Comparison of ENCODE assay signal across 21 cellular contexts in the genomic region with DNA sequence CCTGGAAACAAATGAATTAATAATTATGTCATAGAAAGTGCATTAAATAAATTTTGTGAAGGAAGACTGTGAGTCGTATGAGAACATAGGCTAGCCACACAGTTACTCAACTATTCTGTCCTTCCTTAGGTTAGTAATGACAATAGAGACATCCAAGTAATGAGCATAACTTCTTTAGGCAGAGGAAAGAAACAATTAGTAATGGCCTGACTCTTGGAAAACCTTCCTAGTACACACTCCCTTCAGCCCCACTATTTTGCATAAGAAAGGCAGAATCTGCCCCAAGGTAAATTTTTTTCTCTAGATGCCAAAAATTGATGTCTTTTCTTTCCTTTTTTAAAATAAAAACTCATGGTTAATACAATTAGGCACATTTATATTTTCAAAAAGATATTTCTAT.
DNase-seq lines count a peak whose midpoint lies in the region; ATAC-seq, FAIRE-seq and TF ChIP-seq lines count a peak whose summit lies in the region.
"Had no signal": no experiment of that assay in that cellular context is flagged by ENCODE, and none has a peak within 500 bp of the region (broad histone marks: within the 10 kb centered on the region; RNA-seq: fewer than 3 reads in every experiment).

No MANE protein-coding gene starts in this region.

- H3K9me3 Mint-ChIP-seq in GM23338 = peaks cover 10% of the 10 kb centered on the region; the same call in 2 of the 3 replicates
- no peaks in the 10 kb centered on the region for H3K9me3 Mint-ChIP-seq in endodermal cell
- peaks cover 7% of the 10 kb centered on the region for H3K9me3 Mint-ChIP-seq in mesothelial cell of epicardium
- peaks cover 21% of the 10 kb centered on the region in 2 donors for H3K9me3 Mint-ChIP-seq in activated naive CD4-positive, alpha-beta T cell treated with anti-CD3 and anti-CD28 coated beads, Interleukin-2, amount 50 U/mL, for 72 hours

- no peaks in the 10 kb centered on the region for H3K27me3 ChIP-seq in GM23338 (ENCODE audit: insufficient read depth)
- no peaks in the 10 kb centered on the region for H3K27me3 ChIP-seq in HUES64 (ENCODE audit: insufficient read depth, low read length)
- no peaks in the 10 kb centered on the region for H3K27me3 ChIP-seq in endodermal cell (ENCODE audit: control insufficient read depth, insufficient read depth, low read length, poor library complexity, severe bottlenecking)
- H3K27me3 ChIP-seq: BLaER1 treated with 17β-estradiol and CSF1 and Interleukin-3, amounts not matched to agents 10 nM and 100 nM had no signal

- no peak overlapping the region for H3K27ac ChIP-seq in GM23338 (ENCODE audit: low read depth)
- peak overlapping the region; percentile 29; the same call in 1 of the 2 replicates for H3K27ac ChIP-seq in HUES64 (ENCODE audit: low read depth, low read length)
- no peak overlapping the region for H3K27ac ChIP-seq in endodermal cell (ENCODE audit: low read depth, low read length)
- H3K27ac ChIP-seq: BLaER1 treated with 17β-estradiol and CSF1 and Interleukin-3, amounts not matched to agents 10 nM and 100 nM had no signal

- H2AFZ ChIP-seq in GM23338 = no peak overlapping the region

- no peaks in the 10 kb centered on the region for H4K20me1 ChIP-seq in GM23338 (replicated peaks; ENCODE audit: insufficient read depth)
- H4K20me1 ChIP-seq: BLaER1 treated with 17β-estradiol and CSF1 and Interleukin-3, amounts not matched to agents 10 nM and 100 nM had no signal

- FAIRE-seq in GM12891 (lab: Jason Lieb, UNC) = no peak
- FAIRE-seq: GM12878, GM19239, H54, K562 had no signal

- no peaks in the 10 kb centered on the region for H3K79me2 ChIP-seq in GM23338 (replicated peaks; ENCODE audit: insufficient read depth)

- H3K4me1 ChIP-seq in GM23338 (ENCODE audit: insufficient read depth) (peaks cover 38% of the 10 kb centered on the region), HUES64 (ENCODE audit: insufficient read depth, low read length) (peaks cover 39% of the 10 kb centered on the region), endodermal cell (ENCODE audit: control insufficient read depth, insufficient read depth, low read length) (peaks cover 8% of the 10 kb centered on the region)

- peaks cover 34% of the 10 kb centered on the region for H3K4me1 Mint-ChIP-seq in GM23338
- peaks cover 28% of the 10 kb centered on the region for H3K4me1 Mint-ChIP-seq in endodermal cell
- H3K4me1 Mint-ChIP-seq in mesothelial cell of epicardium = peaks cover 29% of the 10 kb centered on the region
- H3K4me1 Mint-ChIP-seq: B cell had no signal

- peak overlapping the region; percentile 33 for H3K4me2 ChIP-seq in GM23338
- H3K4me2 ChIP-seq: BLaER1 treated with 17β-estradiol and CSF1 and Interleukin-3, amounts not matched to agents 10 nM and 100 nM had no signal

- H3K9me3 ChIP-seq in HUES64 (ENCODE audit: insufficient read depth, low read depth, low read length) (no peaks in the 10 kb centered on the region), endodermal cell (ENCODE audit: control insufficient read depth, low read length) (no peaks in the 10 kb centered on the region)

- TF ChIP-seq POLR2A in GM12891 (IDR thresholded peaks at IDR 0.05; ENCODE audit: low read depth, low read length) = no peak

- peaks cover 5% of the 10 kb centered on the region for H3K9me2 ChIP-seq in GM23338 (ENCODE audit: insufficient read depth)

- no CpG with 5 or more reads among the region's 1 CpG for WGBS in HUES64
- WGBS in endodermal cell (ENCODE audit: insufficient coverage in 1 of 2, insufficient read length in 1 of 2), 2 experiments = 64% methylated on average over 1 of the region's 1 CpG; no CpG with 5 or more reads in 1 of the 2 experiments

- DNase-seq in GM23338 (ENCODE audit: low spot score) (no peak), endodermal cell (no peak), mesothelial cell of epicardium (ENCODE audit: low spot score in 2 of 2, unreplicated experiment in 2 of 2) (no peak), GM12891 (ENCODE audit: insufficient read length, low spot score) (no peak), superior temporal gyrus (ENCODE audit: extremely low spot score) (no peak), H4 (ENCODE audit: low spot score) (no peak)
- DNase-seq in activated naive CD4-positive, alpha-beta T cell treated with anti-CD3 and anti-CD28 coated beads, Interleukin-2, amount 50 U/mL, for 72 hours (ENCODE audit: low spot score in 2 of 2) = no peak
- DNase-seq: 8988T; CD8-positive, alpha-beta T cell; DMS 273 treated with DMSO at 0.1 percent for 48 hours; DMS53; DND-41; EL; IMR-90 had no signal

- H3K27me3 Mint-ChIP-seq in GM23338 (ENCODE audit: insufficient read depth, low read depth, poor library complexity) (no peaks in the 10 kb centered on the region), endodermal cell (ENCODE audit: insufficient read depth) (no peaks in the 10 kb centered on the region), mesothelial cell of epicardium (ENCODE audit: low read depth) (no peaks in the 10 kb centered on the region)
- H3K27me3 Mint-ChIP-seq: B cell had no signal

- TF ChIP-seq CTCF in GM23338 (conservative IDR thresholded peaks at IDR 0.05; ENCODE audit: low read depth in 2 of 2) = no peak
- TF ChIP-seq CTCF in endodermal cell (conservative IDR thresholded peaks at IDR 0.05) = no peak
- no peak for TF ChIP-seq CTCF in mesothelial cell of epicardium (IDR thresholded peaks at IDR 0.05; ENCODE audit: unreplicated experiment)

- H3K9ac ChIP-seq in HUES64 (ENCODE audit: low read depth, low read length) = no peak overlapping the region
- no peak overlapping the region for H3K9ac ChIP-seq in endodermal cell (ENCODE audit: extremely low read depth, low read length, poor library complexity, severe bottlenecking)
- H3K9ac ChIP-seq: BLaER1 treated with 17β-estradiol and CSF1 and Interleukin-3, amounts not matched to agents 10 nM and 100 nM had no signal

- H3K36me3 ChIP-seq in GM23338 (ENCODE audit: insufficient read depth) (no peaks in the 10 kb centered on the region), HUES64 (ENCODE audit: insufficient read depth, low read length) (no peaks in the 10 kb centered on the region), endodermal cell (ENCODE audit: control insufficient read depth, insufficient read depth, low read length) (no peaks in the 10 kb centered on the region)
- H3K36me3 ChIP-seq: BLaER1 treated with 17β-estradiol and CSF1 and Interleukin-3, amounts not matched to agents 10 nM and 100 nM had no signal

- H3K4me3 Mint-ChIP-seq in GM23338 (no peak overlapping the region), endodermal cell (no peak overlapping the region), mesothelial cell of epicardium (no peak overlapping the region)
- H3K4me3 Mint-ChIP-seq: B cell; CD8-positive, alpha-beta T cell had no signal

- H3K36me3 Mint-ChIP-seq in GM23338 (ENCODE audit: low read depth) (peaks cover 9% of the 10 kb centered on the region; the same call in 2 of the 3 replicates), endodermal cell (ENCODE audit: low read depth) (no peaks in the 10 kb centered on the region), mesothelial cell of epicardium (no peaks in the 10 kb centered on the region)
- peaks cover 0 to 5% of the 10 kb centered on the region in 2 donors for H3K36me3 Mint-ChIP-seq in activated naive CD4-positive, alpha-beta T cell treated with anti-CD3 and anti-CD28 coated beads, Interleukin-2, amount 50 U/mL, for 72 hours
- H3K36me3 Mint-ChIP-seq: CD8-positive, alpha-beta T cell had no signal

- no peak overlapping the region for H3K4me3 ChIP-seq in GM23338
- H3K4me3 ChIP-seq in HUES64 (ENCODE audit: low read length) = no peak overlapping the region
- H3K4me3 ChIP-seq in endodermal cell (ENCODE audit: low read length) = peak overlapping the region; percentile 2
- H3K4me3 ChIP-seq: BLaER1 treated with 17β-estradiol and CSF1 and Interleukin-3, amounts not matched to agents 10 nM and 100 nM; GM12878; K562 had no signal

- H3F3A ChIP-seq in GM23338 (replicated peaks; ENCODE audit: low read depth) = no peaks in the 10 kb centered on the region

- H3K27ac Mint-ChIP-seq in GM23338 (no peak overlapping the region), endodermal cell (no peak overlapping the region), mesothelial cell of epicardium (peak overlapping the region; percentile 94)
- H3K27ac Mint-ChIP-seq in activated naive CD4-positive, alpha-beta T cell treated with anti-CD3 and anti-CD28 coated beads, Interleukin-2, amount 50 U/mL, for 72 hours = no peak overlapping the region
- H3K27ac Mint-ChIP-seq: B cell; CD8-positive, alpha-beta T cell had no signal

- ATAC-seq in GM23338 = no peak
- ATAC-seq in activated naive CD4-positive, alpha-beta T cell treated with anti-CD3 and anti-CD28 coated beads, Interleukin-2, amount 50 U/mL, for 72 hours = no peak
- ATAC-seq: CD8-positive, alpha-beta T cell; GM12878; K562 had no signal

TF ChIP-seq in GM23338, 12 proteins besides CTCF, POLR2A, EP300 and RAD21 (continues in another document):
- TF ChIP-seq ETS1 (IDR thresholded peaks at IDR 0.05) (no peak), ZNF331 (CRISPR knock-in tag; IDR thresholded peaks at IDR 0.05; ENCODE audit: low read depth) (no peak), POLR2AphosphoS5 (IDR thresholded peaks at IDR 0.05; ENCODE audit: low read depth) (no peak), CREB1 (CRISPR knock-in tag; IDR thresholded peaks at IDR 0.05; ENCODE audit: low read depth) (no peak)

TF ChIP-seq in GM12891, 5 proteins besides CTCF, POLR2A, EP300 and RAD21:
- TF ChIP-seq SPI1 (IDR thresholded peaks at IDR 0.05; ENCODE audit: low read depth, low read length) (no peak), PAX5 (IDR thresholded peaks at IDR 0.05; ENCODE audit: insufficient read depth, low read length, severe bottlenecking) (no peak), POLR2AphosphoS5 (IDR thresholded peaks at IDR 0.05; ENCODE audit: low read depth, low read length) (no peak), TAF1 (IDR thresholded peaks at IDR 0.05; ENCODE audit: low read depth, low read length) (no peak), POU2F2 (IDR thresholded peaks at IDR 0.05; ENCODE audit: low read depth, low read length) (no peak)
TF ChIP-seq in GM12891: peak in this region for 0.
